Comparison of ENCODE assay signal across 9 cellular contexts in genomic region chr20:48722002-48722731, GRCh38.
DNase-seq lines count a peak whose midpoint lies in the region; ATAC-seq, FAIRE-seq and TF ChIP-seq lines count a peak whose summit lies in the region.
"Had no signal": no experiment of that assay in that cellular context is flagged by ENCODE, and none has a peak within 500 bp of the region (broad histone marks: within the 10 kb centered on the region; RNA-seq: fewer than 3 reads in every experiment).

No MANE protein-coding gene starts in this region.

- no peak for ATAC-seq in HG02763 (IDR thresholded peaks at IDR 0.05; ENCODE audit: unreplicated experiment)

- H3K27ac ChIP-seq in sigmoid colon: peak overlapping the region; percentile 60 to 68 (median 64)
- H3K27ac ChIP-seq: epithelial cell of prostate had no signal

- peaks cover 0 to 3% (median 0%) of the 10 kb centered on the region in 4 donors for H3K9me3 ChIP-seq in sigmoid colon

- WGBS in sigmoid colon, 2 donors: 57 to 75% methylated on average over 14 of the region's 14 CpGs

- FAIRE-seq in GM12891 (lab: Jason Lieb, UNC): peak; percentile 96

- DNase-seq in GM12891 (ENCODE audit: insufficient read length, low spot score) (no peak), SKM-1 (lab: John Stamatoyannopoulos, UW; ENCODE audit: unreplicated experiment) (peak; percentile 86), fibroblast of villous mesenchyme (ENCODE audit: low read depth) (peak; percentile 77), sigmoid colon (no peak), T1000 (lab: John Stamatoyannopoulos, UW) (no peak), NCI-H748 (lab: John Stamatoyannopoulos, UW; ENCODE audit: unreplicated experiment) (no peak)
- no peak for DNase-seq in effector CD8-positive, alpha-beta T cell (lab: John Stamatoyannopoulos, UW)

- TF ChIP-seq POLR2A in GM12891 (IDR thresholded peaks at IDR 0.05; ENCODE audit: low read depth, low read length) (no peak), sigmoid colon (IDR thresholded peaks at IDR 0.05) (no peak)

- TF ChIP-seq EP300 in sigmoid colon (IDR thresholded peaks at IDR 0.05): no peak

- intact Hi-C loops in sigmoid colon (cut with DNase I): loop anchor here (10.0 kb wide), 1 partner anchor 103 kb away; the partner anchor contains the start of gene PREX1

- peaks cover 0 to 24% (median 14%) of the 10 kb centered on the region in 4 donors for H3K4me1 ChIP-seq in sigmoid colon

- H3K4me3 ChIP-seq in fibroblast of villous mesenchyme (ENCODE audit: low read depth, low read length): no peak overlapping the region
- H3K4me3 ChIP-seq in sigmoid colon: no peak overlapping the region

- H3K27me3 ChIP-seq in sigmoid colon: no peaks in the 10 kb centered on the region

- H3K36me3 ChIP-seq in sigmoid colon: no peaks in the 10 kb centered on the region

- no peak for TF ChIP-seq CTCF in fibroblast of villous mesenchyme (IDR thresholded peaks at IDR 0.05; ENCODE audit: insufficient read depth, low read depth, low read length)
- TF ChIP-seq CTCF in sigmoid colon (IDR thresholded peaks at IDR 0.05): no peak

TF ChIP-seq in GM12891, 5 proteins besides CTCF, POLR2A, EP300 and RAD21:
- TF ChIP-seq PAX5 (IDR thresholded peaks at IDR 0.05; ENCODE audit: insufficient read depth, low read length, severe bottlenecking) (no peak), POU2F2 (IDR thresholded peaks at IDR 0.05; ENCODE audit: low read depth, low read length) (no peak), SPI1 (IDR thresholded peaks at IDR 0.05; ENCODE audit: low read depth, low read length) (peak; percentile 45), POLR2AphosphoS5 (IDR thresholded peaks at IDR 0.05; ENCODE audit: low read depth, low read length) (0 out of 2 replicates have a peak, but pooled peaks have one; percentile 14), TAF1 (IDR thresholded peaks at IDR 0.05; ENCODE audit: low read depth, low read length) (no peak)

Comparison
In these comparisons a context has a peak if more than half of its experiments do, and no peak if none do; other contexts are left out.
1. DNase-seq: peak in SKM-1 (single experiment) and fibroblast of villous mesenchyme (single experiment); none in GM12891 (single experiment), sigmoid colon (single experiment), effector CD8-positive, alpha-beta T cell (single experiment), T1000 (single experiment) and NCI-H748 (single experiment).